In the genomic region with DNA sequence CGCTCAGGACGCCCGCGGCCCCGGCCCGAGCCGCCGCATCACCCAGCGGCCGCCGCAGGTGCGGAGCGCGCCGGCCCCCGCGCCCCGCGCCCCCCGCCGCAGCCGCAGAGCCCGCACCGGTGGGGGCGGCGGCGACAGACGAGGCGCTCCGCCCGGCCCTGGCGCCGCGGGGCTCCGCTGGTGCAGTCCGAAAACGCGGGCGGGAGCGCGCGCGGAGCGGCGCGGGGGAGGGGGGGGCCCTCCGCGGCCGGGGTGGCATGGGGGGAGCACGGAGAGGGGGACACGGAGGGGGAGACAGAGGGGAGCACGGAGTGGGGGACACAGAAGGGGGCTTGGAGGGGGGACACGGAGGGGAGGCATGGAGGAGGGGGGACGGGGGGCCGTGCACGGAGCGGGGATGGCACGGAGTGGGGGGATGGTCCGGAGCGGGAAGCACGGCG, we compare ENCODE assay signal across 9 cellular contexts. TPM values are rescaled to one million over a fixed set of nuclear protein-coding genes. Genes with fewer than 3 reads are reported as not detected.
A peak's percentile ranks its signal among the peaks of the same experiment; 100 is the strongest.
DNase-seq lines count a peak whose midpoint lies in the region; ATAC-seq and TF ChIP-seq lines count a peak whose summit lies in the region.
"Had no signal": no experiment of that assay in that cellular context is flagged by ENCODE, and none has a peak within 500 bp of the region (broad histone marks: within the 10 kb centered on the region; RNA-seq: fewer than 3 reads in every experiment).

A gene with protein sequence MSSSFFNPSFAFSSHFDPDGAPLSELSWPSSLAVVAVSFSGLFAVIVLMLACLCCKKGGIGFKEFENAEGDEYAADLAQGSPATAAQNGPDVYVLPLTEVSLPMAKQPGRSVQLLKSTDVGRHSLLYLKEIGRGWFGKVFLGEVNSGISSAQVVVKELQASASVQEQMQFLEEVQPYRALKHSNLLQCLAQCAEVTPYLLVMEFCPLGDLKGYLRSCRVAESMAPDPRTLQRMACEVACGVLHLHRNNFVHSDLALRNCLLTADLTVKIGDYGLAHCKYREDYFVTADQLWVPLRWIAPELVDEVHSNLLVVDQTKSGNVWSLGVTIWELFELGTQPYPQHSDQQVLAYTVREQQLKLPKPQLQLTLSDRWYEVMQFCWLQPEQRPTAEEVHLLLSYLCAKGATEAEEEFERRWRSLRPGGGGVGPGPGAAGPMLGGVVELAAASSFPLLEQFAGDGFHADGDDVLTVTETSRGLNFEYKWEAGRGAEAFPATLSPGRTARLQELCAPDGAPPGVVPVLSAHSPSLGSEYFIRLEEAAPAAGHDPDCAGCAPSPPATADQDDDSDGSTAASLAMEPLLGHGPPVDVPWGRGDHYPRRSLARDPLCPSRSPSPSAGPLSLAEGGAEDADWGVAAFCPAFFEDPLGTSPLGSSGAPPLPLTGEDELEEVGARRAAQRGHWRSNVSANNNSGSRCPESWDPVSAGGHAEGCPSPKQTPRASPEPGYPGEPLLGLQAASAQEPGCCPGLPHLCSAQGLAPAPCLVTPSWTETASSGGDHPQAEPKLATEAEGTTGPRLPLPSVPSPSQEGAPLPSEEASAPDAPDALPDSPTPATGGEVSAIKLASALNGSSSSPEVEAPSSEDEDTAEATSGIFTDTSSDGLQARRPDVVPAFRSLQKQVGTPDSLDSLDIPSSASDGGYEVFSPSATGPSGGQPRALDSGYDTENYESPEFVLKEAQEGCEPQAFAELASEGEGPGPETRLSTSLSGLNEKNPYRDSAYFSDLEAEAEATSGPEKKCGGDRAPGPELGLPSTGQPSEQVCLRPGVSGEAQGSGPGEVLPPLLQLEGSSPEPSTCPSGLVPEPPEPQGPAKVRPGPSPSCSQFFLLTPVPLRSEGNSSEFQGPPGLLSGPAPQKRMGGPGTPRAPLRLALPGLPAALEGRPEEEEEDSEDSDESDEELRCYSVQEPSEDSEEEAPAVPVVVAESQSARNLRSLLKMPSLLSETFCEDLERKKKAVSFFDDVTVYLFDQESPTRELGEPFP (N-terminal part only) (minus strand): TSS at position 189 of the 440 bp plus-strand sequence. CDS start 229 bp downstream, outside the sequence.

- no peaks in the 10 kb centered on the region for H3K9me3 Mint-ChIP-seq in progenitor cell of endocrine pancreas (ENCODE audit: low read depth)
- no peaks in the 10 kb centered on the region for H3K9me3 Mint-ChIP-seq in T-helper 2 cell treated with Interferon-gamma antibody and Interleukin-4, amounts not matched to agents 5 μg/mL and 100 μg/mL, for 36 hours
- H3K9me3 Mint-ChIP-seq in activated naive CD4-positive, alpha-beta T cell treated with anti-CD3 and anti-CD28 coated beads, Interleukin-2, amount 10 ng/mL, durations not matched to agents 7 days and 5 days = no peaks in the 10 kb centered on the region

- peak; percentile 5; the same call in 1 of the 2 replicates for ATAC-seq in Panc1
- ATAC-seq in left ventricle myocardium superior = no peak

- DNase-seq in BJ (ENCODE audit: low read depth) (no peak), Panc1 (ENCODE audit: low read depth, low spot score) (no peak), left ventricle myocardium superior (peak; percentile 26), progenitor cell of endocrine pancreas (ENCODE audit: low spot score, unreplicated experiment) (no peak), GM13976 (ENCODE audit: low spot score) (no peak), NCI-H774 (lab: John Stamatoyannopoulos, UW) (no peak)
- no peak for DNase-seq in T-helper 2 cell treated with Interferon-gamma antibody and Interleukin-4, amounts not matched to agents 5 μg/mL and 100 μg/mL, for 36 hours (ENCODE audit: low spot score)
- no peak for DNase-seq in activated naive CD4-positive, alpha-beta T cell treated with anti-CD3 and anti-CD28 coated beads, Interleukin-2, amount 10 ng/mL, durations not matched to agents 7 days and 5 days
- DNase-seq: RPMI8226 had no signal

- peaks cover 16% of the 10 kb centered on the region for H3K4me1 ChIP-seq in Panc1 (ENCODE audit: control insufficient read depth, insufficient read depth, low read length)

- in situ Hi-C loops in Panc1 (cut with HindIII; ENCODE audit: low pct_unique_long_range_greater_than_20kb, low sequenced_read_pairs) = no loop called here
- in situ Hi-C loops in GM13976 (cut with MboI; ENCODE audit: low sequenced_read_pairs, unreplicated experiment) = no loop called here

- peak within 1 kb of the TSS; percentile 23 for H3K4me3 ChIP-seq in BJ (ENCODE audit: low read depth, low read length)
- H3K4me3 ChIP-seq in Panc1 (ENCODE audit: low read depth in 2 of 2, low read length in 2 of 2) = peak within 1 kb of the TSS; percentile 35 to 51

- H3K4me1 Mint-ChIP-seq in progenitor cell of endocrine pancreas (ENCODE audit: low read depth) = peaks cover 3% of the 10 kb centered on the region
- H3K4me1 Mint-ChIP-seq in T-helper 2 cell treated with Interferon-gamma antibody and Interleukin-4, amounts not matched to agents 5 μg/mL and 100 μg/mL, for 36 hours (ENCODE audit: low read depth) = no peaks in the 10 kb centered on the region
- H3K4me1 Mint-ChIP-seq in activated naive CD4-positive, alpha-beta T cell treated with anti-CD3 and anti-CD28 coated beads, Interleukin-2, amount 10 ng/mL, durations not matched to agents 7 days and 5 days = no peaks in the 10 kb centered on the region

- H3K27me3 ChIP-seq in BJ (ENCODE audit: control insufficient read depth, insufficient read depth, low read length) (peaks cover 24% of the 10 kb centered on the region), Panc1 (ENCODE audit: control insufficient read depth, insufficient read depth, low read length) (no peaks in the 10 kb centered on the region)

- no peaks in the 10 kb centered on the region for H3K36me3 ChIP-seq in BJ (ENCODE audit: control insufficient read depth, insufficient read depth, low read length)
- H3K36me3 ChIP-seq in Panc1 (ENCODE audit: control insufficient read depth, insufficient read depth, low read length) = no peaks in the 10 kb centered on the region

- intact Hi-C loops in Panc1 (cut with micrococcal nuclease; ENCODE audit: unreplicated experiment) = no loop called here
- intact Hi-C loops in left ventricle myocardium superior (cut with micrococcal nuclease) = no loop called here

- no peaks in the 10 kb centered on the region for H3K9me3 ChIP-seq in Panc1 (ENCODE audit: control insufficient read depth, insufficient read depth, low read depth, low read length)

- peak within 1 kb of the TSS; percentile 45 for H3K27ac ChIP-seq in Panc1 (ENCODE audit: low read length)

- H3K27me3 Mint-ChIP-seq in progenitor cell of endocrine pancreas = no peaks in the 10 kb centered on the region
- peaks cover 11% of the 10 kb centered on the region for H3K27me3 Mint-ChIP-seq in T-helper 2 cell treated with Interferon-gamma antibody and Interleukin-4, amounts not matched to agents 5 μg/mL and 100 μg/mL, for 36 hours (ENCODE audit: low read depth)
- peaks cover 40% of the 10 kb centered on the region for H3K27me3 Mint-ChIP-seq in activated naive CD4-positive, alpha-beta T cell treated with anti-CD3 and anti-CD28 coated beads, Interleukin-2, amount 10 ng/mL, durations not matched to agents 7 days and 5 days

- no peaks in the 10 kb centered on the region for H3K36me3 Mint-ChIP-seq in progenitor cell of endocrine pancreas (ENCODE audit: insufficient read depth)
- H3K36me3 Mint-ChIP-seq in T-helper 2 cell treated with Interferon-gamma antibody and Interleukin-4, amounts not matched to agents 5 μg/mL and 100 μg/mL, for 36 hours (ENCODE audit: low read depth) = no peaks in the 10 kb centered on the region
- no peaks in the 10 kb centered on the region for H3K36me3 Mint-ChIP-seq in activated naive CD4-positive, alpha-beta T cell treated with anti-CD3 and anti-CD28 coated beads, Interleukin-2, amount 10 ng/mL, durations not matched to agents 7 days and 5 days

- CTCF ChIA-PET in BJ (lab: Yijun Ruan, JAX) = no interaction called here
- CTCF ChIA-PET in Panc1 (lab: Charles Lee) = no interaction called here
- CTCF ChIA-PET in activated naive CD4-positive, alpha-beta T cell treated with anti-CD3 and anti-CD28 coated beads, Interleukin-2, amount 10 ng/mL, durations not matched to agents 7 days and 5 days (lab: Charles Lee) = no interaction called here

- no peak within 1 kb of the TSS for H3K27ac Mint-ChIP-seq in progenitor cell of endocrine pancreas
- H3K27ac Mint-ChIP-seq in T-helper 2 cell treated with Interferon-gamma antibody and Interleukin-4, amounts not matched to agents 5 μg/mL and 100 μg/mL, for 36 hours = no peak within 1 kb of the TSS
- H3K27ac Mint-ChIP-seq in activated naive CD4-positive, alpha-beta T cell treated with anti-CD3 and anti-CD28 coated beads, Interleukin-2, amount 10 ng/mL, durations not matched to agents 7 days and 5 days = no peak within 1 kb of the TSS

- POLR2A ChIA-PET in BJ (lab: Charles Lee) = no interaction called here
- POLR2A ChIA-PET in Panc1 (lab: Charles Lee) = no interaction called here

- BruUV-seq in Panc1 (replicated peaks; lab: Mats Ljungman, UMichigan) = no TSS peak

- H3K4me3 Mint-ChIP-seq in progenitor cell of endocrine pancreas (ENCODE audit: low read depth) = peak within 1 kb of the TSS; percentile 70
- H3K4me3 Mint-ChIP-seq in T-helper 2 cell treated with Interferon-gamma antibody and Interleukin-4, amounts not matched to agents 5 μg/mL and 100 μg/mL, for 36 hours = no peak within 1 kb of the TSS
- H3K4me3 Mint-ChIP-seq in activated naive CD4-positive, alpha-beta T cell treated with anti-CD3 and anti-CD28 coated beads, Interleukin-2, amount 10 ng/mL, durations not matched to agents 7 days and 5 days = no peak within 1 kb of the TSS

- TF ChIP-seq CTCF in BJ (IDR thresholded peaks at IDR 0.05; ENCODE audit: insufficient read depth, low read depth, low read length) (no peak), Panc1 (IDR thresholded peaks at IDR 0.05) (no peak), progenitor cell of endocrine pancreas (IDR thresholded peaks at IDR 0.05; ENCODE audit: unreplicated experiment) (no peak), GM13976 (IDR thresholded peaks at IDR 0.05; ENCODE audit: borderline replicate concordance, control extremely low read depth, extremely low read depth, insufficient read depth, missing control alignments) (no peak)

RNA-seq across cellular contexts. Expression of the gene that starts here (rescaled TPM):
- polyA plus RNA-seq in BJ (2011; rRNA removed) = 0.13 and 0.29 TPM in 2 replicates
- polyA minus RNA-seq in BJ (2011; rRNA and poly(A)+ RNA removed) = 0.21 TPM in 1 of 2 replicates, not detected in the other
- total RNA-seq in Panc1 (2021; ENCODE audit: unreplicated experiment) = 3.7 TPM
- polyA plus RNA-seq in Panc1 (2012; ENCODE audit: insufficient read length) = 6.9 TPM
- total RNA-seq in left ventricle myocardium superior = 14.5 TPM
- total RNA-seq in progenitor cell of endocrine pancreas = 12.2 and 12.9 TPM in 2 replicates
